In genomic region chr5:3490962-3491477, GRCh38 we compare ENCODE assay signal across 20 cellular contexts.
"Had no signal": no experiment of that assay in that cellular context is flagged by ENCODE, and none has a peak within 500 bp of the region (broad histone marks: within the 10 kb centered on the region; RNA-seq: fewer than 3 reads in every experiment).

No MANE protein-coding gene starts in this region.

- H3K36me3 Mint-ChIP-seq: activated naive CD8-positive, alpha-beta T cell treated with anti-CD3 and anti-CD28 coated beads, Interleukin-2, amount 10 ng/mL, durations not matched to agents 7 days and 5 days had no signal

- H3K27ac Mint-ChIP-seq: activated CD8-positive, alpha-beta T cell treated with anti-CD3 and anti-CD28 coated beads for 36 hours; activated naive CD8-positive, alpha-beta T cell treated with anti-CD3 and anti-CD28 coated beads, Interleukin-2, amount 10 ng/mL, durations not matched to agents 7 days and 5 days; activated T-cell treated with anti-CD3 and anti-CD28 coated beads, Interleukin-2, amount 50 U/mL, for 72 hours; activated T-helper 2 cell treated with anti-CD3 and anti-CD28 coated beads, Interferon-gamma antibody, Interleukin-2, Interleukin-4, amounts not matched to agents 10 μg/mL and 5 μg/mL and 100 μg/mL, durations not matched to agents 14 hours and 24 hours and 36 hours; T-helper 1 cell treated with Interleukin-12 subunit alpha and Interleukin-12 subunit beta and Interleukin-4 antibody, amounts not matched to agents 30 μg/mL and 1 μg/mL, for 36 hours had no signal

- DNase-seq: activated CD4-positive, alpha-beta T cell treated with anti-CD3 and anti-CD28 coated beads for 4 hours; activated CD8-positive, alpha-beta memory T cell treated with anti-CD3 and anti-CD28 coated beads, Interleukin-2, amount 50 U/mL, for 4 hours; activated CD8-positive, alpha-beta T cell treated with anti-CD3 and anti-CD28 coated beads for 36 hours; activated naive CD4-positive, alpha-beta T cell treated with anti-CD3 and anti-CD28 coated beads, Interleukin-2, amount 50 U/mL, for 16 hours; activated naive CD8-positive, alpha-beta T cell treated with anti-CD3 and anti-CD28 coated beads, Interleukin-2, amount 10 ng/mL, durations not matched to agents 7 days and 5 days; activated T-cell treated with anti-CD3 and anti-CD28 coated beads, Interleukin-2, amount 50 U/mL, for 72 hours; adrenal gland; anterior cingulate cortex; Karpas-422; MM.1S; NCI-H1105; NCI-H146; NCI-H187 treated with DMSO at 0.1 percent for 48 hours; NCI-H2081 treated with DMSO at 0.1 percent for 48 hours; NCI-H446; NCI-H526; PC-3; SHP77 treated with DMSO at 0.1 percent for 48 hours had no signal

- H3K4me3 Mint-ChIP-seq: activated CD8-positive, alpha-beta T cell treated with anti-CD3 and anti-CD28 coated beads for 36 hours; activated naive CD8-positive, alpha-beta T cell treated with anti-CD3 and anti-CD28 coated beads, Interleukin-2, amount 10 ng/mL, durations not matched to agents 7 days and 5 days; activated T-cell treated with anti-CD3 and anti-CD28 coated beads, Interleukin-2, amount 50 U/mL, for 72 hours; T-helper 1 cell treated with Interleukin-12 subunit alpha and Interleukin-12 subunit beta and Interleukin-4 antibody, amounts not matched to agents 30 μg/mL and 1 μg/mL, for 36 hours had no signal

- H3K27me3 Mint-ChIP-seq: activated naive CD8-positive, alpha-beta T cell treated with anti-CD3 and anti-CD28 coated beads, Interleukin-2, amount 10 ng/mL, durations not matched to agents 7 days and 5 days had no signal

- H3K4me1 Mint-ChIP-seq: activated naive CD8-positive, alpha-beta T cell treated with anti-CD3 and anti-CD28 coated beads, Interleukin-2, amount 10 ng/mL, durations not matched to agents 7 days and 5 days had no signal
